In the genomic region with DNA sequence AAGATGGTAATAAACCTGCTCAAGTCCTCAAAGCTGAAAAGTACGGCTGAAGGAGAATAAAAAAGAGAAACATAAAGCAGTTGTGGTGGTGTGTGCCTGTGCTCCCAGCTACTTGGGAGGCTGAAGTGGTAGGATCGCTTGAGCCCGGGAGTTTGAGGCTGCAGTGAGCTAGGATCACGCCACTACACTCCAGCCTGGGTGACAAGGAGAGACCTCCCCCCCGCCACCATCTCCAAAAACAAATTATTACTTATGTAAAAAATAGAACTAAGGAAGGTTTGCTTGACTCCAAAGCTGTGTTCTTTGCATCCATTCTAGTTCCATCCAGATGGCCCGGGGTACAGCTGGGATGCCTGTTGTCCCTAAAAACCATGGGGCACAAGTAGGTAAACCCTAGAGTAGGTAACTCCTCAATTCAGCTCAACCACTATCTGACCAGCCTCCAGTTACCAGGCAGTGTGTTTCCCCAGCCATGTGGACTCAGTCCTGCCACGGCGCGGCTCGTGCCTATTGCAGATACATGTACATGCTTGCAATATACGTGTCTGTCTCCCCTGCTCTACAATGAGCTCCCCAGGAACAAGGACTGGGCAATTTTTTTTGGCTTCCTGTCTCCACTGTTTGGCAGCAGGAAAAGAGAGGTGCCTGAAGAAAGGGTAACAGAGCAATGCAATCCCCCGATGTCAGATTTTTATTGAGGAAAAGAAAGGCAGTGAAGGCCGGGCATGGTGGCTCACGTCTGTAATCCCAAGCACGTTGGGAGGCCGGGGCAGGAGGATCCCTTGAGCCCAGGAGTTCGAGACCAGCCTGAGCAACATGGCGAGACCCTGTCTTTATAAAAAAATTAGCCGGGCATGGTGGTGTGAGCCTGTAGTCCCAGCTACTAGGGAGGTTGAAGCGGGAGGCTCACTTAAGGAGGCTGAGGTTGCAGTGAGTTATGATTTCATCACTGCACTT, we compare ENCODE assay signal across 1 cellular context.
TF ChIP-seq lines count a peak whose summit lies in the region.

No MANE protein-coding gene starts in this region.

TF ChIP-seq in WTC11, 78 proteins besides CTCF, POLR2A, EP300 and RAD21 (continued from another document):
- TF ChIP-seq, protein P1, sequence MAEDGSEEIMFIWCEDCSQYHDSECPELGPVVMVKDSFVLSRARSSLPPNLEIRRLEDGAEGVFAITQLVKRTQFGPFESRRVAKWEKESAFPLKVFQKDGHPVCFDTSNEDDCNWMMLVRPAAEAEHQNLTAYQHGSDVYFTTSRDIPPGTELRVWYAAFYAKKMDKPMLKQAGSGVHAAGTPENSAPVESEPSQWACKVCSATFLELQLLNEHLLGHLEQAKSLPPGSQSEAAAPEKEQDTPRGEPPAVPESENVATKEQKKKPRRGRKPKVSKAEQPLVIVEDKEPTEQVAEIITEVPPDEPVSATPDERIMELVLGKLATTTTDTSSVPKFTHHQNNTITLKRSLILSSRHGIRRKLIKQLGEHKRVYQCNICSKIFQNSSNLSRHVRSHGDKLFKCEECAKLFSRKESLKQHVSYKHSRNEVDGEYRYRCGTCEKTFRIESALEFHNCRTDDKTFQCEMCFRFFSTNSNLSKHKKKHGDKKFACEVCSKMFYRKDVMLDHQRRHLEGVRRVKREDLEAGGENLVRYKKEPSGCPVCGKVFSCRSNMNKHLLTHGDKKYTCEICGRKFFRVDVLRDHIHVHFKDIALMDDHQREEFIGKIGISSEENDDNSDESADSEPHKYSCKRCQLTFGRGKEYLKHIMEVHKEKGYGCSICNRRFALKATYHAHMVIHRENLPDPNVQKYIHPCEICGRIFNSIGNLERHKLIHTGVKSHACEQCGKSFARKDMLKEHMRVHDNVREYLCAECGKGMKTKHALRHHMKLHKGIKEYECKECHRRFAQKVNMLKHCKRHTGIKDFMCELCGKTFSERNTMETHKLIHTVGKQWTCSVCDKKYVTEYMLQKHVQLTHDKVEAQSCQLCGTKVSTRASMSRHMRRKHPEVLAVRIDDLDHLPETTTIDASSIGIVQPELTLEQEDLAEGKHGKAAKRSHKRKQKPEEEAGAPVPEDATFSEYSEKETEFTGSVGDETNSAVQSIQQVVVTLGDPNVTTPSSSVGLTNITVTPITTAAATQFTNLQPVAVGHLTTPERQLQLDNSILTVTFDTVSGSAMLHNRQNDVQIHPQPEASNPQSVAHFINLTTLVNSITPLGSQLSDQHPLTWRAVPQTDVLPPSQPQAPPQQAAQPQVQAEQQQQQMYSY (CRISPR knock-in tag; IDR thresholded peaks at IDR 0.05) = no peak
- TF ChIP-seq ZNF138 (CRISPR knock-in tag; conservative IDR thresholded peaks at IDR 0.05) (no peak), NFE2L1 (CRISPR knock-in tag; IDR thresholded peaks at IDR 0.05) (no peak)
